Comparison of ENCODE assay signal across 9 cellular contexts in the genomic region with DNA sequence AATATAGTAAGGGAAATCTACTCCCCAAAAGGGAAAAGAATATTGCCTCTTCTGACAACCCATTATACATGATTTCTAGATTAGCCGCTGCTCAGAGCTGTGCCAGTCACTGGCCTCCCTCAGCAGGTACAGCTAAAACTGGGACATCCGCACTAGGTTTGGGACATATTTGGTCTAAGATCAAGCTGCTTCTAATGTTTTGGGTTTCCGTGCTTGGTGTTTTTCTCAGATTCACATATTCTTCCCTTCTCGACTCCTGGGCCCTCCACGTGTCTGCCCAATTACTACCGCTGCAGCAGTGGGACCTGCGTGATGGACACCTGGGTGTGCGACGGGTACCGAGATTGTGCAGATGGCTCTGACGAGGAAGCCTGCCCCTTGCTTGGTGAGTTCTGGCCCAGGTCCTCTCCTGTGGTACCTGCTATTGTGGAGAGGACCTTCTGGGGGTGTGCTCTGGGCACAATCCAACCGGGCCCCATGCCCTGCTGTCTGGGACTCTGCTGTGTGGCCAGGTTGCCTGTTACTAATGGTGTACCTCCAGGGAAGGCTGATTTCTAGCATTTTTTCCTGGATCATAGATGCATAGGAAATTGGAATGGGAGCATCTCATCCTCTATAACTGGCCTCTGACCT.
DNase-seq lines count a peak whose midpoint lies in the region; ATAC-seq, FAIRE-seq and TF ChIP-seq lines count a peak whose summit lies in the region.
"Had no signal": no experiment of that assay in that cellular context is flagged by ENCODE, and none has a peak within 500 bp of the region (broad histone marks: within the 10 kb centered on the region; RNA-seq: fewer than 3 reads in every experiment).

No MANE protein-coding gene starts in this region.

- no peak overlapping the region for H3K4me3 Mint-ChIP-seq in activated naive CD4-positive, alpha-beta T cell treated with anti-CD3 and anti-CD28 coated beads for 36 hours
- H3K4me3 Mint-ChIP-seq in brain, result no peak overlapping the region

- peaks cover 40 to 44% of the 10 kb centered on the region in 2 donors for H3K36me3 Mint-ChIP-seq in activated naive CD4-positive, alpha-beta T cell treated with anti-CD3 and anti-CD28 coated beads, Interleukin-2, amount 50 U/mL, for 72 hours
- H3K36me3 Mint-ChIP-seq in activated naive CD4-positive, alpha-beta T cell treated with anti-CD3 and anti-CD28 coated beads for 36 hours (ENCODE audit: low read depth), result peaks cover 31% of the 10 kb centered on the region
- peaks cover 46% of the 10 kb centered on the region for H3K36me3 Mint-ChIP-seq in brain

- DNase-seq in activated naive CD4-positive, alpha-beta T cell treated with anti-CD3 and anti-CD28 coated beads, Interleukin-2, amount 50 U/mL, for 72 hours (ENCODE audit: low spot score in 2 of 2), result no peak
- no peak for DNase-seq in activated naive CD4-positive, alpha-beta T cell treated with anti-CD3 and anti-CD28 coated beads for 36 hours
- no peak for DNase-seq in H54 (ENCODE audit: insufficient read length, low spot score)
- no peak for DNase-seq in NCI-H1105 (lab: John Stamatoyannopoulos, UW)
- DNase-seq: esophagus squamous epithelium had no signal

- H3K4me1 Mint-ChIP-seq in activated naive CD4-positive, alpha-beta T cell treated with anti-CD3 and anti-CD28 coated beads for 36 hours (ENCODE audit: low read depth), result peaks cover 14% of the 10 kb centered on the region
- peaks cover 16% of the 10 kb centered on the region for H3K4me1 Mint-ChIP-seq in brain

- no peak for TF ChIP-seq CTCF in brain (conservative IDR thresholded peaks at IDR 0.05)

- ATAC-seq in activated naive CD4-positive, alpha-beta T cell treated with anti-CD3 and anti-CD28 coated beads, Interleukin-2, amount 50 U/mL, for 72 hours, result peak in 1 of 2 donors; percentile 33
- ATAC-seq in HG03442 (IDR thresholded peaks at IDR 0.05; ENCODE audit: unreplicated experiment) (peak; percentile 3), HG03565 (IDR thresholded peaks at IDR 0.05; ENCODE audit: unreplicated experiment) (no peak)

- peak overlapping the region; percentile 53 to 66 for H3K27ac Mint-ChIP-seq in activated naive CD4-positive, alpha-beta T cell treated with anti-CD3 and anti-CD28 coated beads, Interleukin-2, amount 50 U/mL, for 72 hours
- no peak overlapping the region for H3K27ac Mint-ChIP-seq in activated naive CD4-positive, alpha-beta T cell treated with anti-CD3 and anti-CD28 coated beads for 36 hours
- peak overlapping the region in 3 of 5 experiments; percentile 45 to 89 (median 51) for H3K27ac Mint-ChIP-seq in brain

- H3K9me3 Mint-ChIP-seq in activated naive CD4-positive, alpha-beta T cell treated with anti-CD3 and anti-CD28 coated beads, Interleukin-2, amount 50 U/mL, for 72 hours, result no peaks in the 10 kb centered on the region
- H3K9me3 Mint-ChIP-seq in activated naive CD4-positive, alpha-beta T cell treated with anti-CD3 and anti-CD28 coated beads for 36 hours, result no peaks in the 10 kb centered on the region
- peaks cover 0 to 4% (median 0%) of the 10 kb centered on the region in 5 experiments for H3K9me3 Mint-ChIP-seq in brain

- intact Hi-C loops in activated naive CD4-positive, alpha-beta T cell treated with anti-CD3 and anti-CD28 coated beads for 36 hours (cut with micrococcal nuclease), result loop anchor here (1.0 kb wide), 4 partner anchors 127 to 342 kb away; no protein-coding TSS in a partner anchor

- no peak for FAIRE-seq in H54 (lab: Jason Lieb, UNC)

- H3K27ac ChIP-seq in temporal lobe (ENCODE audit: low read depth, low read length), result peak overlapping the region; percentile 54
- H3K27ac ChIP-seq: esophagus squamous epithelium had no signal

- TF ChIP-seq POLR2A in H54 (IDR thresholded peaks at IDR 0.05; ENCODE audit: low read depth, low read length), result no peak

- CTCF ChIA-PET in activated naive CD4-positive, alpha-beta T cell treated with anti-CD3 and anti-CD28 coated beads for 36 hours (lab: Charles Lee), result interaction anchor here (0.6 to 2.8 kb wide), 22 partner anchors 8 to 396 kb away, joined by 3 to 23 read pairs (median 3); no protein-coding TSS in a partner anchor

- no peaks in the 10 kb centered on the region for H3K27me3 Mint-ChIP-seq in activated naive CD4-positive, alpha-beta T cell treated with anti-CD3 and anti-CD28 coated beads for 36 hours (ENCODE audit: low read depth)
- H3K27me3 Mint-ChIP-seq in brain, result no peaks in the 10 kb centered on the region
